8 cellular contexts compared by ENCODE assay signal in genomic region chr6:167827588-167828324, GRCh38. TPM values are rescaled to one million over a fixed set of nuclear protein-coding genes. Genes with fewer than 3 reads are reported as not detected.
DNase-seq lines count a peak whose midpoint lies in the region; ATAC-seq lines count a peak whose summit lies in the region.

No MANE protein-coding gene starts in this region.

- no peak overlapping the region for H4K5ac ChIP-seq in mesendoderm (ENCODE audit: low read length)

- no peak overlapping the region for H2BK15ac ChIP-seq in mesendoderm (replicated peaks; ENCODE audit: low read depth)

- H3K27me3 ChIP-seq in MG63 = no peaks in the 10 kb centered on the region; the same call in 1 of the 2 replicates
- no peaks in the 10 kb centered on the region for H3K27me3 ChIP-seq in mesendoderm (ENCODE audit: insufficient read depth, low read length, poor library complexity)
- H3K27me3 ChIP-seq in subcutaneous abdominal adipose tissue (ENCODE audit: control insufficient read depth in 5 of 5, insufficient read depth in 4 of 5, low read length in 5 of 5) = peaks cover 0 to 2% (median 0%) of the 10 kb centered on the region in 5 donors

- H3K9me3 Mint-ChIP-seq in activated CD8-positive, alpha-beta memory T cell treated with anti-CD3 and anti-CD28 coated beads, Interleukin-2, amount 10 ng/mL, durations not matched to agents 7 days and 5 days (ENCODE audit: low read depth) = no peaks in the 10 kb centered on the region

- peak overlapping the region; percentile 96 for H3K18ac ChIP-seq in mesendoderm (ENCODE audit: low read length)

- CTCF ChIA-PET in activated CD8-positive, alpha-beta memory T cell treated with anti-CD3 and anti-CD28 coated beads, Interleukin-2, amount 10 ng/mL, durations not matched to agents 7 days and 5 days (lab: Charles Lee) = interaction anchor here (1.4 kb wide), 1 partner anchor 71 kb away, joined by 3 read pairs; no protein-coding TSS in a partner anchor

- H3K36me3 ChIP-seq in MG63 = no peaks in the 10 kb centered on the region; the same call in 1 of the 2 replicates
- H3K36me3 ChIP-seq in mesendoderm (ENCODE audit: control insufficient read depth, insufficient read depth, low read length) = peaks cover 3% of the 10 kb centered on the region
- no peaks in the 10 kb centered on the region for H3K36me3 ChIP-seq in subcutaneous abdominal adipose tissue (ENCODE audit: control insufficient read depth in 5 of 5, insufficient read depth in 5 of 5, low read length in 5 of 5)

- H3K4me3 ChIP-seq in MG63 (peak overlapping the region; percentile 63), mesendoderm (ENCODE audit: low read length) (peak overlapping the region; percentile 78), subcutaneous abdominal adipose tissue (ENCODE audit: low read depth in 1 of 5, low read length in 5 of 5) (peak overlapping the region; percentile 75 to 82 (median 77))

- peak overlapping the region; percentile 80 for H3K4me3 Mint-ChIP-seq in activated CD8-positive, alpha-beta memory T cell treated with anti-CD3 and anti-CD28 coated beads, Interleukin-2, amount 10 ng/mL, durations not matched to agents 7 days and 5 days

- peaks cover 60% of the 10 kb centered on the region for H3K27me3 Mint-ChIP-seq in activated CD8-positive, alpha-beta memory T cell treated with anti-CD3 and anti-CD28 coated beads, Interleukin-2, amount 10 ng/mL, durations not matched to agents 7 days and 5 days

- H3K9ac ChIP-seq in mesendoderm (ENCODE audit: low read length) (peak overlapping the region; percentile 81), subcutaneous abdominal adipose tissue (ENCODE audit: low read length in 5 of 5) (peak overlapping the region; percentile 43 to 77 (median 62))

- peak overlapping the region; percentile 84 for H3K27ac ChIP-seq in epithelial cell of prostate
- H3K27ac ChIP-seq in mesendoderm (ENCODE audit: low read depth, low read length) = peak overlapping the region; percentile 85
- peak overlapping the region; percentile 81 for H3K27ac ChIP-seq in subcutaneous abdominal adipose tissue (ENCODE audit: low read depth, low read length)

- peaks cover 5% of the 10 kb centered on the region for H3K36me3 Mint-ChIP-seq in activated CD8-positive, alpha-beta memory T cell treated with anti-CD3 and anti-CD28 coated beads, Interleukin-2, amount 10 ng/mL, durations not matched to agents 7 days and 5 days

- peak overlapping the region; percentile 46 for H3K4me2 ChIP-seq in mesendoderm (ENCODE audit: low read length)

- H3K23ac ChIP-seq in mesendoderm (ENCODE audit: low read length) = no peak overlapping the region

- peak overlapping the region; percentile 72 for H3K4ac ChIP-seq in mesendoderm (ENCODE audit: low read depth, low read length)

- peaks cover 2% of the 10 kb centered on the region for H3K79me1 ChIP-seq in mesendoderm (ENCODE audit: low read length)

- no peak overlapping the region for H2BK5ac ChIP-seq in mesendoderm (ENCODE audit: low read length)

- peak; percentile 72 for DNase-seq in DMS53 (lab: John Stamatoyannopoulos, UW)
- DNase-seq in DMS53 treated with DMSO at 0.1 percent for 48 hours (lab: John Stamatoyannopoulos, UW; ENCODE audit: unreplicated experiment) = no peak
- DNase-seq in MG63 = peak; percentile 55
- peak; percentile 47 for DNase-seq in activated CD8-positive, alpha-beta memory T cell treated with anti-CD3 and anti-CD28 coated beads, Interleukin-2, amount 10 ng/mL, durations not matched to agents 7 days and 5 days
- DNase-seq in epithelial cell of prostate (ENCODE audit: low read depth, low spot score) = no peak
- peak; percentile 86 for DNase-seq in mesendoderm

- ATAC-seq in GM21825 (IDR thresholded peaks at IDR 0.05; ENCODE audit: unreplicated experiment) = peak; percentile 38
- ATAC-seq in activated CD8-positive, alpha-beta memory T cell treated with anti-CD3 and anti-CD28 coated beads, Interleukin-2, amount 10 ng/mL, durations not matched to agents 7 days and 5 days = peak; percentile 28

- no CpG with 5 or more reads among the region's 50 CpGs for WGBS in mesendoderm (ENCODE audit: extremely low coverage, insufficient coverage, low lambda C conversion rate)

- H3K4me1 ChIP-seq in mesendoderm (ENCODE audit: control insufficient read depth, low read depth, low read length) = peaks cover 1% of the 10 kb centered on the region
- peaks cover 0 to 32% (median 28%) of the 10 kb centered on the region in 5 donors for H3K4me1 ChIP-seq in subcutaneous abdominal adipose tissue (ENCODE audit: control insufficient read depth in 5 of 5, insufficient read depth in 5 of 5, low read length in 5 of 5)

- peaks cover 36% of the 10 kb centered on the region for H3K79me2 ChIP-seq in mesendoderm (ENCODE audit: control insufficient read depth, insufficient read depth, low read length)

- H3K9me3 ChIP-seq in MG63 (no peaks in the 10 kb centered on the region), subcutaneous abdominal adipose tissue (ENCODE audit: control insufficient read depth in 5 of 5, low read length in 5 of 5) (no peaks in the 10 kb centered on the region)

- no peak overlapping the region for H2BK120ac ChIP-seq in mesendoderm (ENCODE audit: low read depth, low read length)

- no peak overlapping the region for H2AK5ac ChIP-seq in mesendoderm (ENCODE audit: low read length)

- no peak overlapping the region for H4K8ac ChIP-seq in mesendoderm (ENCODE audit: low read depth, low read length)

- H3K27ac Mint-ChIP-seq in activated CD8-positive, alpha-beta memory T cell treated with anti-CD3 and anti-CD28 coated beads, Interleukin-2, amount 10 ng/mL, durations not matched to agents 7 days and 5 days = peak overlapping the region; percentile 73

- H3K56ac ChIP-seq in mesendoderm (ENCODE audit: low read length) = peak overlapping the region; percentile 85

- peaks cover 47% of the 10 kb centered on the region for H3K4me1 Mint-ChIP-seq in activated CD8-positive, alpha-beta memory T cell treated with anti-CD3 and anti-CD28 coated beads, Interleukin-2, amount 10 ng/mL, durations not matched to agents 7 days and 5 days

RNA-seq across cellular contexts. Expression of gene AFDN, which starts 1.0 kb away (rescaled TPM):
- 19.9 and 39.0 TPM in 2 replicates for total RNA-seq in MG63 (2014; rRNA removed; shearing (Covaris generic); ENCODE audit: low replicate concordance)
- 10 to 100 TPM; 38.7 to 94.6 TPM for total RNA-seq in activated CD8-positive, alpha-beta memory T cell treated with anti-CD3 and anti-CD28 coated beads, Interleukin-2, amount 10 ng/mL, durations not matched to agents 7 days and 5 days
- polyA plus RNA-seq in mesendoderm (2013, experiment 1 of 2) = 115 TPM
- polyA plus RNA-seq in mesendoderm (2013, experiment 2 of 2) = 113 TPM

Comparison
In these comparisons a context has a peak if more than half of its experiments do, and no peak if none do; other contexts are left out.
1. DNase-seq: peak in DMS53 (single experiment), MG63 (single experiment), activated CD8-positive, alpha-beta memory T cell treated with anti-CD3 and anti-CD28 coated beads, Interleukin-2, amount 10 ng/mL, durations not matched to agents 7 days and 5 days (single experiment) and mesendoderm (single experiment); none in DMS53 treated with DMSO at 0.1 percent for 48 hours (single experiment) and epithelial cell of prostate (single experiment).
2. Peak in every context shown above with its lines, with median percentiles within 50 percentile points of each other: H3K4me3 ChIP-seq and H3K27ac ChIP-seq.